ENCODE assay signal across 27 cellular contexts in the genomic region with DNA sequence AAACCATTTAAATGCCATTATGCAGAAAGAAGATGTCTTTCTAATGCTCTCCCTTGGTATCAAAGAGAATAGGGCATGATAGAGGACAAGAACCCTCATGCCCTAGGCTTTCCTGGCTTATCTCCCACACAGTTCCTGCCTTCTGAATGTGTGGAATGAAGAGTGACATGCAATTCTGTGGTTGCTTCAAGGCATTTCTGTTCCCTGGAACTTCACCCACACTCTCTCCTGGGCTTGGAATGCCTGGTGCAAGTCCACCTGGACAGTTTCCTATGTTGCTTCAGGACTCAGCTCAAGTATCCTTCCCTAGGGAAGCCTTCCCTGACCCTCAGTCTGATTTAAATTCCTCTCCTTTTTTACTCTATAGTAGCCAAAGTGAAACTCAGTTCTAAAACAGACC. TPM values are rescaled to one million over a fixed set of nuclear protein-coding genes. Genes with fewer than 3 reads are reported as not detected.
DNase-seq lines count a peak whose midpoint lies in the region; ATAC-seq and TF ChIP-seq lines count a peak whose summit lies in the region.
"Had no signal": no experiment of that assay in that cellular context is flagged by ENCODE, and none has a peak within 500 bp of the region (broad histone marks: within the 10 kb centered on the region; RNA-seq: fewer than 3 reads in every experiment).

No MANE protein-coding gene starts in this region.

- intact Hi-C loops in gastrocnemius medialis (cut with DNase I; ENCODE audit: low total_unique reads) = no loop called here
- intact Hi-C loops in aorta (cut with DNase I) = loop anchor here in 1 of 2 donors (5.0 kb wide), 1 partner anchor 203 kb away; no protein-coding TSS in a partner anchor

- no peak for TF ChIP-seq POLR2A in gastrocnemius medialis (IDR thresholded peaks at IDR 0.05)

- ATAC-seq in esophagus mucosa = peak; percentile 17
- ATAC-seq in gastrocnemius medialis = peak; percentile 43 to 87
- ATAC-seq in aorta (ENCODE audit: low FRiP score) = no peak
- ATAC-seq in stimulated activated naive CD8-positive, alpha-beta T cell treated with anti-CD3 and anti-CD28 coated beads, Interleukin-15, amount 100 ng/mL, for 72 hours = no peak
- ATAC-seq: HCT116; stimulated activated naive B cell treated with anti-CD40 and anti-IgM and Interleukin-4, amounts not matched to agents 10 μg/mL and 1 μg/mL and 100 μg/mL, for 72 hours had no signal

- H3K27ac ChIP-seq in gastrocnemius medialis (no peak overlapping the region), aorta (ENCODE audit: low read depth in 1 of 2, low read length in 2 of 2) (no peak overlapping the region)
- H3K27ac ChIP-seq: cardiac muscle cell, dorsolateral prefrontal cortex had no signal

- H3K9me3 ChIP-seq in gastrocnemius medialis (no peaks in the 10 kb centered on the region), aorta (ENCODE audit: control insufficient read depth, low read length) (no peaks in the 10 kb centered on the region)

- H3K9me3 Mint-ChIP-seq in stimulated activated naive CD8-positive, alpha-beta T cell treated with anti-CD3 and anti-CD28 coated beads, Interleukin-15, amount 100 ng/mL, for 72 hours = no peaks in the 10 kb centered on the region
- H3K9me3 Mint-ChIP-seq: activated naive CD8-positive, alpha-beta T cell treated with anti-CD3 and anti-CD28 coated beads for 36 hours; activated T-helper 17 cell treated with anti-CD3 and anti-CD28 coated beads, Interleukin-2, amount 50 U/mL, for 72 hours; CD8-positive, alpha-beta memory T cell; nephron; stimulated activated naive B cell treated with anti-CD40 and anti-IgM and Interleukin-4, amounts not matched to agents 10 μg/mL and 1 μg/mL and 100 μg/mL, for 72 hours had no signal

- no peak for TF ChIP-seq CTCF in gastrocnemius medialis (IDR thresholded peaks at IDR 0.05 in 4 of 5, conservative IDR thresholded peaks at IDR 0.05 in 1 of 5)

- in situ Hi-C loops in gastrocnemius medialis (cut with MboI; ENCODE audit: low sequenced_read_pairs in 4 of 4) = loop anchor here (25.0 kb wide), 1 partner anchor 208 kb away; no protein-coding TSS in a partner anchor

- H3K4me3 Mint-ChIP-seq in stimulated activated naive CD8-positive, alpha-beta T cell treated with anti-CD3 and anti-CD28 coated beads, Interleukin-15, amount 100 ng/mL, for 72 hours = no peak overlapping the region
- H3K4me3 Mint-ChIP-seq: activated naive CD8-positive, alpha-beta T cell treated with anti-CD3 and anti-CD28 coated beads for 36 hours; activated T-helper 17 cell treated with anti-CD3 and anti-CD28 coated beads, Interleukin-2, amount 50 U/mL, for 72 hours; CD8-positive, alpha-beta memory T cell; nephron; stimulated activated naive B cell treated with anti-CD40 and anti-IgM and Interleukin-4, amounts not matched to agents 10 μg/mL and 1 μg/mL and 100 μg/mL, for 72 hours had no signal

- H3K4me1 ChIP-seq in gastrocnemius medialis (peaks cover 5 to 7% of the 10 kb centered on the region in 2 donors), aorta (ENCODE audit: control insufficient read depth in 1 of 2, insufficient read depth in 2 of 2, low read length in 2 of 2) (no peaks in the 10 kb centered on the region)

- peaks cover 39% of the 10 kb centered on the region for H3K27me3 Mint-ChIP-seq in stimulated activated naive CD8-positive, alpha-beta T cell treated with anti-CD3 and anti-CD28 coated beads, Interleukin-15, amount 100 ng/mL, for 72 hours

- no peaks in the 10 kb centered on the region for H3K4me1 Mint-ChIP-seq in stimulated activated naive CD8-positive, alpha-beta T cell treated with anti-CD3 and anti-CD28 coated beads, Interleukin-15, amount 100 ng/mL, for 72 hours
- H3K4me1 Mint-ChIP-seq: activated naive CD8-positive, alpha-beta T cell treated with anti-CD3 and anti-CD28 coated beads for 36 hours; activated T-helper 17 cell treated with anti-CD3 and anti-CD28 coated beads, Interleukin-2, amount 50 U/mL, for 72 hours; CD8-positive, alpha-beta memory T cell had no signal

- H3K27me3 ChIP-seq in gastrocnemius medialis (no peaks in the 10 kb centered on the region), aorta (ENCODE audit: control insufficient read depth in 1 of 2, insufficient read depth in 2 of 2, low read length in 1 of 2) (no peaks in the 10 kb centered on the region)
- H3K27me3 ChIP-seq: cardiac muscle cell, dorsolateral prefrontal cortex had no signal

- H3K4me3 ChIP-seq in gastrocnemius medialis (no peak overlapping the region), aorta (ENCODE audit: low read length in 2 of 2) (no peak overlapping the region)
- H3K4me3 ChIP-seq: cardiac muscle cell, dorsolateral prefrontal cortex had no signal

- H3K36me3 ChIP-seq in gastrocnemius medialis (no peaks in the 10 kb centered on the region), aorta (ENCODE audit: control insufficient read depth in 1 of 2, insufficient read depth in 2 of 2, low read length in 1 of 2) (no peaks in the 10 kb centered on the region)
- H3K36me3 ChIP-seq: cardiac muscle cell had no signal

- H3K27ac Mint-ChIP-seq in stimulated activated naive CD8-positive, alpha-beta T cell treated with anti-CD3 and anti-CD28 coated beads, Interleukin-15, amount 100 ng/mL, for 72 hours = no peak overlapping the region
- H3K27ac Mint-ChIP-seq: activated naive CD8-positive, alpha-beta T cell treated with anti-CD3 and anti-CD28 coated beads for 36 hours; activated T-helper 17 cell treated with anti-CD3 and anti-CD28 coated beads, Interleukin-2, amount 50 U/mL, for 72 hours; CD8-positive, alpha-beta memory T cell; nephron; stimulated activated naive B cell treated with anti-CD40 and anti-IgM and Interleukin-4, amounts not matched to agents 10 μg/mL and 1 μg/mL and 100 μg/mL, for 72 hours had no signal

- DNase-seq in HT1080 (ENCODE audit: low read depth) = peak; percentile 41
- DNase-seq in amniotic epithelial cell (ENCODE audit: low read depth) = peak; percentile 15
- peak in 1 of 2 donors; percentile 43 for DNase-seq in gastrocnemius medialis
- no peak for DNase-seq in NCI-H2196 (lab: John Stamatoyannopoulos, UW; ENCODE audit: unreplicated experiment)
- no peak for DNase-seq in aorta
- no peak for DNase-seq in stimulated activated naive CD8-positive, alpha-beta T cell treated with anti-CD3 and anti-CD28 coated beads, Interleukin-15, amount 100 ng/mL, for 72 hours
- DNase-seq: activated CD4-positive, alpha-beta T cell treated with anti-CD3 and anti-CD28 coated beads for 4 hours; activated naive CD8-positive, alpha-beta T cell treated with anti-CD3 and anti-CD28 coated beads for 36 hours; CD8-positive, alpha-beta memory T cell; DMS79; dorsolateral prefrontal cortex; erythroblast; NCI-H1417; NCI-H2107; posterior cingulate gyrus; SHP77; stimulated activated CD4-positive, alpha-beta T cell treated with anti-CD3 and anti-CD28 coated beads, Interleukin-1b, Interleukin-23, amount 100 ng/mL, for 48 hours; stimulated activated naive B cell treated with anti-CD40 and anti-IgM and Interleukin-4, amounts not matched to agents 10 μg/mL and 1 μg/mL and 100 μg/mL, for 72 hours; T-helper 1 cell had no signal

RNA-seq across cellular contexts. Expression of a gene that starts 53.8 kb away (rescaled TPM):
- total RNA-seq in HT1080 (2014; rRNA removed; shearing (Covaris generic)) = 0.37 and 1.6 TPM in 2 replicates
- 1.8 and 4.7 TPM in 2 replicates for polyA plus RNA-seq in HT1080 (2015; cell fraction: cytosol; rRNA removed)
- polyA plus RNA-seq in HT1080 (2015; cell fraction: nucleus; rRNA removed) = 2.0 and 6.2 TPM in 2 replicates
- total RNA-seq in esophagus mucosa (0.08 TPM), gastrocnemius medialis (10 to 100 TPM in 1 of 4 donors, under 1 TPM in 1, not detected in 2; 0.41 to 31.3 TPM), aorta (under 1 TPM; 0.48 to 0.58 TPM)
- polyA plus RNA-seq in aorta = 1 to 10 TPM in 1 of 2 donors, under 1 TPM in 1; 0.63 to 1.3 TPM
- total RNA-seq: activated naive CD8-positive, alpha-beta T cell treated with anti-CD3 and anti-CD28 coated beads for 36 hours; CD8-positive, alpha-beta memory T cell; glomerular endothelial cell; mesenteric fat pad; skeletal muscle tissue had no signal
- polyA plus RNA-seq: CD8-positive, alpha-beta memory T cell had no signal

Comparison
In these comparisons a context has a peak if more than half of its experiments do, and no peak if none do; other contexts are left out.
1. DNase-seq: peak in HT1080 (single experiment) and amniotic epithelial cell (single experiment); none in NCI-H2196 (single experiment), aorta (0 of 2) and stimulated activated naive CD8-positive, alpha-beta T cell treated with anti-CD3 and anti-CD28 coated beads, Interleukin-15, amount 100 ng/mL, for 72 hours (0 of 2).
2. ATAC-seq: peak in esophagus mucosa (single experiment) and gastrocnemius medialis (2 of 2); none in aorta (single experiment) and stimulated activated naive CD8-positive, alpha-beta T cell treated with anti-CD3 and anti-CD28 coated beads, Interleukin-15, amount 100 ng/mL, for 72 hours (single experiment).